Comparison of ENCODE assay signal across 1 cellular context in the genomic region with DNA sequence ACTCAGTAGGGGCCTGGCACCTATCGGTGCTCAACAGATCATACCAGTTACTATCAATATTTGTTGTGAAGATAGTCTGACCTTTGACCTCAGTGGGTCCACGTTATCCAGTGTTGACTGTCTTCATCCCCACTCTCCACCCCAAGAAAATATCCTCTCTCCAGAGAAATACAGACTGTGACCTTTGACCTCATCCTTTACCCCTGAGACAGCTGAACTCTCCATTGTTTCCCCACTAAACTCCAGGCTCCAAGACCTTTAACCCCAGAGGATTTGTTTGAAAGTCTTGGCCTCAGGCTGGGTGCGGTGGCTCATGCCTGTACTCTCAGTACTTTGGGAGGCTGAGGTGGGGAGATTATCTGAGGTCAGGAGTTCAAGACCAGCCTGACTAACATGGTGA.
A peak's percentile ranks its signal among the peaks of the same experiment; 100 is the strongest.
TF ChIP-seq lines count a peak whose summit lies in the region.

No MANE protein-coding gene starts in this region.

TF ChIP-seq in K562, 482 proteins besides CTCF, POLR2A, EP300 and RAD21:
- TF ChIP-seq NR2C1 (IDR thresholded peaks at IDR 0.05) (peak; percentile 72), NR2C1 (tag; IDR thresholded peaks at IDR 0.05) (peak; percentile 74), FOXP1 (CRISPR knock-in tag; IDR thresholded peaks at IDR 0.05) (no peak)
